8 cellular contexts compared by ENCODE assay signal in genomic region chr13:70568571-70568970, GRCh38.
DNase-seq lines count a peak whose midpoint lies in the region; ATAC-seq and TF ChIP-seq lines count a peak whose summit lies in the region.

No MANE protein-coding gene starts in this region.

- CTCF ChIA-PET in SK-N-SH (lab: Yijun Ruan, JAX) = interaction anchor here (0.6 to 2.0 kb wide), 11 partner anchors 13 to 1769 kb away, joined by 3 to 7 read pairs (median 3); no protein-coding TSS in a partner anchor

- H3K9me3 ChIP-seq in SK-N-SH = no peaks in the 10 kb centered on the region
- H3K9me3 ChIP-seq in effector memory CD4-positive, alpha-beta T cell (ENCODE audit: control insufficient read depth, low read length) = no peaks in the 10 kb centered on the region

- H3K4me1 Mint-ChIP-seq in T-helper 2 cell treated with Interferon-gamma antibody and Interleukin-4, amounts not matched to agents 5 μg/mL and 100 μg/mL, for 36 hours (ENCODE audit: low read depth) = no peaks in the 10 kb centered on the region

- no peak overlapping the region for H3K9ac ChIP-seq in SK-N-SH

- TF ChIP-seq CTCF in SK-N-SH (IDR thresholded peaks at IDR 0.05) = peak; percentile 88

- no peak overlapping the region for H3K4me2 ChIP-seq in SK-N-SH

- H3K4me3 ChIP-seq in SK-N-SH (ENCODE audit: low read depth in 2 of 2, low read length in 1 of 2) = peak overlapping the region in 1 of 2 experiments; percentile 19; a peak in 1 of 4 replicates
- no peak overlapping the region for H3K4me3 ChIP-seq in effector memory CD4-positive, alpha-beta T cell (ENCODE audit: insufficient read depth, low read depth, low read length, poor library complexity, severe bottlenecking)

- no peak overlapping the region for H3K27ac ChIP-seq in SK-N-SH (ENCODE audit: low read depth in 2 of 2, low read length in 1 of 2)
- H3K27ac ChIP-seq in effector memory CD4-positive, alpha-beta T cell (ENCODE audit: insufficient read depth, low read length, poor library complexity, severe bottlenecking) = no peak overlapping the region

- H3K36me3 Mint-ChIP-seq in T-helper 2 cell treated with Interferon-gamma antibody and Interleukin-4, amounts not matched to agents 5 μg/mL and 100 μg/mL, for 36 hours (ENCODE audit: low read depth) = no peaks in the 10 kb centered on the region

- DNase-seq in G401 (ENCODE audit: low spot score) (peak; percentile 27), KBM-7 (peak; percentile 38), SK-N-SH (peak; percentile 21), glomerular endothelial cell (ENCODE audit: extremely low read depth, low read depth, low spot score) (peak; percentile 16), stromal cell of bone marrow (ENCODE audit: low read depth) (peak; percentile 11)
- DNase-seq in T-helper 2 cell treated with Interferon-gamma antibody and Interleukin-4, amounts not matched to agents 5 μg/mL and 100 μg/mL, for 36 hours (ENCODE audit: low spot score) = no peak
- no peak for DNase-seq in effector memory CD4-positive, alpha-beta T cell

- no peaks in the 10 kb centered on the region for H3K27me3 ChIP-seq in SK-N-SH (ENCODE audit: insufficient read depth)
- H3K27me3 ChIP-seq in effector memory CD4-positive, alpha-beta T cell (replicated peaks; ENCODE audit: control insufficient read depth, insufficient read depth, low read length, poor library complexity, severe bottlenecking) = no peaks in the 10 kb centered on the region

- no peaks in the 10 kb centered on the region for H3K36me3 ChIP-seq in SK-N-SH (replicated peaks in 1 of 2; ENCODE audit: control insufficient read depth in 1 of 2, insufficient read depth in 2 of 2, low read length in 1 of 2)
- H3K36me3 ChIP-seq in effector memory CD4-positive, alpha-beta T cell (ENCODE audit: control insufficient read depth, insufficient read depth, low read length) = no peaks in the 10 kb centered on the region

- in situ Hi-C loops in G401 (cut with HindIII; ENCODE audit: low sequenced_read_pairs) = no loop called here
- in situ Hi-C loops in KBM-7 (cut with MboI; ENCODE audit: low pct_unique_long_range_greater_than_20kb, low sequenced_read_pairs) = loop anchor here (25.0 kb wide), 1 partner anchor 1031 kb away; no protein-coding TSS in a partner anchor

- no peaks in the 10 kb centered on the region for H3K9me2 ChIP-seq in SK-N-SH

- peak; percentile 95 for TF ChIP-seq RAD21 in SK-N-SH (IDR thresholded peaks at IDR 0.05; ENCODE audit: low read length)

- no peaks in the 10 kb centered on the region for H3K4me1 ChIP-seq in SK-N-SH (ENCODE audit: control insufficient read depth in 1 of 2, insufficient read depth in 2 of 2, low read depth in 1 of 2, low read length in 1 of 2)
- no peaks in the 10 kb centered on the region for H3K4me1 ChIP-seq in effector memory CD4-positive, alpha-beta T cell (ENCODE audit: control insufficient read depth, insufficient read depth, low read length, poor library complexity, severe bottlenecking)

- POLR2A ChIA-PET in SK-N-SH (lab: Yijun Ruan, JAX) = no interaction called here

- no peaks in the 10 kb centered on the region for H3K79me2 ChIP-seq in SK-N-SH (ENCODE audit: insufficient read depth)

- H2AFZ ChIP-seq in SK-N-SH (ENCODE audit: low read depth) = no peak overlapping the region

- no peaks in the 10 kb centered on the region for H3K27me3 Mint-ChIP-seq in T-helper 2 cell treated with Interferon-gamma antibody and Interleukin-4, amounts not matched to agents 5 μg/mL and 100 μg/mL, for 36 hours (ENCODE audit: low read depth)

- WGBS in SK-N-SH (ENCODE audit: low lambda C conversion rate) = 71% methylated on average over 1 of the region's 1 CpG

- no peaks in the 10 kb centered on the region for H3F3A ChIP-seq in SK-N-SH (replicated peaks; ENCODE audit: insufficient read depth)

- no peak for TF ChIP-seq EP300 in SK-N-SH (IDR thresholded peaks at IDR 0.05; ENCODE audit: borderline replicate concordance in 1 of 2, low read depth in 1 of 2, low read length in 1 of 2)

- H3K9me3 Mint-ChIP-seq in T-helper 2 cell treated with Interferon-gamma antibody and Interleukin-4, amounts not matched to agents 5 μg/mL and 100 μg/mL, for 36 hours = no peaks in the 10 kb centered on the region

- no peaks in the 10 kb centered on the region for H4K20me1 ChIP-seq in SK-N-SH (ENCODE audit: insufficient read depth)

- peak; percentile 75 for ATAC-seq in GM21528 (IDR thresholded peaks at IDR 0.05; ENCODE audit: low FRiP score, unreplicated experiment)

- H3K4me3 Mint-ChIP-seq in T-helper 2 cell treated with Interferon-gamma antibody and Interleukin-4, amounts not matched to agents 5 μg/mL and 100 μg/mL, for 36 hours = no peak overlapping the region

- H3K27ac Mint-ChIP-seq in T-helper 2 cell treated with Interferon-gamma antibody and Interleukin-4, amounts not matched to agents 5 μg/mL and 100 μg/mL, for 36 hours = no peak overlapping the region

TF ChIP-seq in SK-N-SH, 30 proteins besides CTCF, POLR2A, EP300 and RAD21:
- no peak for TF ChIP-seq NFIC (IDR thresholded peaks at IDR 0.05; ENCODE audit: borderline replicate concordance)
- TF ChIP-seq EZH2phosphoT487 (IDR thresholded peaks at IDR 0.05; ENCODE audit: borderline replicate concordance, low read depth) = no peak
- TF ChIP-seq SMC3 (IDR thresholded peaks at IDR 0.05; ENCODE audit: low read depth, low read length) = peak; percentile 81

Comparison
In these comparisons a context has a peak if more than half of its experiments do, and no peak if none do; other contexts are left out.
1. DNase-seq: peak in G401 (single experiment), KBM-7 (single experiment), SK-N-SH (single experiment), glomerular endothelial cell (single experiment) and stromal cell of bone marrow (single experiment); none in T-helper 2 cell treated with Interferon-gamma antibody and Interleukin-4, amounts not matched to agents 5 μg/mL and 100 μg/mL, for 36 hours (single experiment) and effector memory CD4-positive, alpha-beta T cell (0 of 3).